ENCODE assay signal across 16 cellular contexts in the genomic region with DNA sequence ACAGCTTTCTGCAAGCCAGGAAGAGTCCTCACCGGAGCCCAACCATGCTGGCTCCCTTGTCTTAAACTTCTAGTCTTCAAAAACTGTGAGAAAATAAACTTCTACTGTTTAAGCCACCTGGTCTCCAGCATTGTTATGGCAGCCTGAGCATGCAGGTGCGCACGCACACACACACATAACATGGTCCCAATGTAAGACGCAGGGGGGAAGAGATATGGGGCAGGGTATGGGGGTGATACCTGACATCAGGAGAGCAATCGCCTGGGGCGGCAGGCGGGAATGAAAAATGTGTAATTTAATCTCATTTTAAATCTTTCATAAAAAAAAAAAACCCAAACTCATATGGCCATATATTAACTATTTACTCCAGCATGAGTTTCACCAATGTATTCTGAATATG. TPM values are rescaled to one million over a fixed set of nuclear protein-coding genes. Genes with fewer than 3 reads are reported as not detected.
DNase-seq lines count a peak whose midpoint lies in the region; ATAC-seq and TF ChIP-seq lines count a peak whose summit lies in the region.
"Had no signal": no experiment of that assay in that cellular context is flagged by ENCODE, and none has a peak within 500 bp of the region (broad histone marks: within the 10 kb centered on the region; RNA-seq: fewer than 3 reads in every experiment).

No MANE protein-coding gene starts in this region.

- no peak for DNase-seq in activated naive CD8-positive, alpha-beta T cell treated with anti-CD3 and anti-CD28 coated beads for 36 hours
- DNase-seq in activated naive CD8-positive, alpha-beta T cell treated with anti-CD3 and anti-CD28 coated beads, Interleukin-2, amount 50 U/mL, for 24 hours, result no peak
- peak; percentile 8 for DNase-seq in chondrocyte (ENCODE audit: low spot score)
- DNase-seq in posterior vena cava (ENCODE audit: low spot score), result peak; percentile 51
- DNase-seq in ecto neural progenitor cell (ENCODE audit: low spot score), result no peak
- DNase-seq in SW 1271 (lab: John Stamatoyannopoulos, UW), result no peak
- DNase-seq in HK-2 (ENCODE audit: unreplicated experiment), result no peak
- DNase-seq: BE2C, COR-L47, DMS153, DMS79 treated with DMSO at 0.1 percent for 48 hours, EL, GM23248 had no signal

- H3K4me1 Mint-ChIP-seq in activated naive CD8-positive, alpha-beta T cell treated with anti-CD3 and anti-CD28 coated beads for 36 hours, result peaks cover 5% of the 10 kb centered on the region
- H3K4me1 Mint-ChIP-seq in activated naive CD8-positive, alpha-beta T cell treated with anti-CD3 and anti-CD28 coated beads, Interleukin-2, amount 50 U/mL, for 24 hours, result peaks cover 3% of the 10 kb centered on the region
- peaks cover 14% of the 10 kb centered on the region for H3K4me1 Mint-ChIP-seq in chondrocyte (ENCODE audit: low read depth)

- TF ChIP-seq CTCF in chondrocyte (IDR thresholded peaks at IDR 0.05), result no peak

- H3K4me3 Mint-ChIP-seq in activated naive CD8-positive, alpha-beta T cell treated with anti-CD3 and anti-CD28 coated beads for 36 hours, result no peak overlapping the region
- no peak overlapping the region for H3K4me3 Mint-ChIP-seq in activated naive CD8-positive, alpha-beta T cell treated with anti-CD3 and anti-CD28 coated beads, Interleukin-2, amount 50 U/mL, for 24 hours
- H3K4me3 Mint-ChIP-seq in chondrocyte (ENCODE audit: unreplicated experiment), result no peak overlapping the region
- H3K4me3 Mint-ChIP-seq: CD8-positive, alpha-beta T cell had no signal

- H3K27ac Mint-ChIP-seq in activated naive CD8-positive, alpha-beta T cell treated with anti-CD3 and anti-CD28 coated beads for 36 hours, result peak overlapping the region; percentile 34
- no peak overlapping the region for H3K27ac Mint-ChIP-seq in activated naive CD8-positive, alpha-beta T cell treated with anti-CD3 and anti-CD28 coated beads, Interleukin-2, amount 50 U/mL, for 24 hours
- no peak overlapping the region for H3K27ac Mint-ChIP-seq in chondrocyte (ENCODE audit: unreplicated experiment)
- H3K27ac Mint-ChIP-seq: CD8-positive, alpha-beta T cell had no signal

- H3K36me3 Mint-ChIP-seq in activated naive CD8-positive, alpha-beta T cell treated with anti-CD3 and anti-CD28 coated beads for 36 hours, result peaks cover 59% of the 10 kb centered on the region
- peaks cover 67% of the 10 kb centered on the region for H3K36me3 Mint-ChIP-seq in activated naive CD8-positive, alpha-beta T cell treated with anti-CD3 and anti-CD28 coated beads, Interleukin-2, amount 50 U/mL, for 24 hours (ENCODE audit: low read depth)
- peaks cover 6% of the 10 kb centered on the region for H3K36me3 Mint-ChIP-seq in chondrocyte (ENCODE audit: low read depth)
- H3K36me3 Mint-ChIP-seq: CD8-positive, alpha-beta T cell had no signal

- ATAC-seq in activated naive CD8-positive, alpha-beta T cell treated with anti-CD3 and anti-CD28 coated beads, Interleukin-2, amount 50 U/mL, for 24 hours, result no peak
- ATAC-seq: CD8-positive, alpha-beta T cell; HCT116 had no signal

- intact Hi-C loops in posterior vena cava (cut with DNase I), result no loop called here

- peaks cover 2% of the 10 kb centered on the region for H3K9me3 Mint-ChIP-seq in activated naive CD8-positive, alpha-beta T cell treated with anti-CD3 and anti-CD28 coated beads for 36 hours
- H3K9me3 Mint-ChIP-seq in activated naive CD8-positive, alpha-beta T cell treated with anti-CD3 and anti-CD28 coated beads, Interleukin-2, amount 50 U/mL, for 24 hours, result no peaks in the 10 kb centered on the region
- H3K9me3 Mint-ChIP-seq in chondrocyte (ENCODE audit: low read depth), result no peaks in the 10 kb centered on the region
- H3K9me3 Mint-ChIP-seq: CD8-positive, alpha-beta T cell had no signal

- H3K27me3 Mint-ChIP-seq in activated naive CD8-positive, alpha-beta T cell treated with anti-CD3 and anti-CD28 coated beads for 36 hours, result no peaks in the 10 kb centered on the region
- no peaks in the 10 kb centered on the region for H3K27me3 Mint-ChIP-seq in activated naive CD8-positive, alpha-beta T cell treated with anti-CD3 and anti-CD28 coated beads, Interleukin-2, amount 50 U/mL, for 24 hours
- no peaks in the 10 kb centered on the region for H3K27me3 Mint-ChIP-seq in chondrocyte (ENCODE audit: low read depth)

RNA-seq across cellular contexts. Expression of a gene that starts 18.0 kb away (rescaled TPM):
- 10 to 100 TPM; 68.4 to 78.1 TPM for total RNA-seq in activated naive CD8-positive, alpha-beta T cell treated with anti-CD3 and anti-CD28 coated beads for 36 hours
- total RNA-seq in chondrocyte (6.9 to 9.2 TPM (median 8.2 TPM) in 3 replicates), posterior vena cava (under 1 TPM in 1 of 2 donors, not detected in 1; 0.42 TPM)

RNA-seq across cellular contexts. Expression of a gene that starts 58.2 kb away (rescaled TPM):
- not detected for total RNA-seq in activated naive CD8-positive, alpha-beta T cell treated with anti-CD3 and anti-CD28 coated beads for 36 hours
- total RNA-seq in chondrocyte (not detected in 3 replicates), posterior vena cava (not detected)
- total RNA-seq: A172; CD8-positive, alpha-beta T cell; GM23248 had no signal

Comparison
In these comparisons a context has a peak if more than half of its experiments do, and no peak if none do; other contexts are left out.
1. DNase-seq: peak in chondrocyte (single experiment) and posterior vena cava (single experiment); none in activated naive CD8-positive, alpha-beta T cell treated with anti-CD3 and anti-CD28 coated beads for 36 hours (single experiment), activated naive CD8-positive, alpha-beta T cell treated with anti-CD3 and anti-CD28 coated beads, Interleukin-2, amount 50 U/mL, for 24 hours (single experiment), ecto neural progenitor cell (single experiment), SW 1271 (0 of 2) and HK-2 (single experiment).